ENCODE assay signal across 8 cellular contexts in genomic region chr2:96665717-96666116, GRCh38. TPM values are rescaled to one million over a fixed set of nuclear protein-coding genes. Genes with fewer than 3 reads are reported as not detected.
"Had no signal": no experiment of that assay in that cellular context is flagged by ENCODE, and none has a peak within 500 bp of the region (broad histone marks: within the 10 kb centered on the region; RNA-seq: fewer than 3 reads in every experiment).

No MANE protein-coding gene starts in this region.

RNA-seq across cellular contexts. Expression of gene FER1L5, which starts 23.2 kb away (rescaled TPM):
- total RNA-seq: activated CD4-positive, alpha-beta memory T cell treated with anti-CD3 and anti-CD28 coated beads for 36 hours; activated naive CD4-positive, alpha-beta T cell treated with anti-CD3 and anti-CD28 coated beads, Interleukin-2, amount 50 U/mL, for 72 hours; activated T-cell treated with anti-CD3 and anti-CD28 coated beads, Interleukin-2, amount 50 U/mL, for 4 hours; colonic mucosa; glomerular endothelial cell; suprapubic skin; T-cell had no signal
- polyA plus RNA-seq: immature natural killer cell had no signal
